In the genomic region with DNA sequence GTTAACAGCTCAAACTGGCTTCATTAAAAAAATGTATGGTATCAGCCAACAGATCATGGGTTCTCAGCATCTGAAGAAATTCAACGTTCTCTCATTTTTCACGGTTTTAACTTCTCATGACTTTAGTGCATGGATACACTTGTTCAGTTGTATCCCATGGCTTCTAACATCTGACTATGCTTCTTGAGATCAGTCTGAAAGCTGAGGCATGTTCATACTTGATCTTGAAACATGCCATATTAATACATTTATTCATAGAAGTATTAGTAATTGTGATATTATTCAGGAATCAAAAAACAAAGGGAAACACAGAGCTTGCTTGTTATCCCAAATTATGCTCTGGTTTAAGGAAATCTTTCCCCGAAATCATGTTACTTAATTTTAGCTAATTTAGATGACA, we compare ENCODE assay signal across 28 cellular contexts.
"Had no signal": no experiment of that assay in that cellular context is flagged by ENCODE, and none has a peak within 500 bp of the region (broad histone marks: within the 10 kb centered on the region; RNA-seq: fewer than 3 reads in every experiment).

No MANE protein-coding gene starts in this region.

- H3K9me3 ChIP-seq: ovary, psoas muscle, right lobe of liver, sigmoid colon, thoracic aorta, thyroid gland, upper lobe of left lung, vagina had no signal

- H3K4me1 ChIP-seq: neural progenitor cell, parathyroid adenoma, psoas muscle, right lobe of liver, sigmoid colon, stomach, thyroid gland, tibial nerve, upper lobe of left lung, vagina had no signal

- H3K27me3 ChIP-seq: neural progenitor cell, ovary, right lobe of liver, sigmoid colon, stomach, thyroid gland, tibial nerve, upper lobe of left lung, vagina had no signal

- H3K79me2 ChIP-seq: parathyroid adenoma had no signal

- H3K27ac ChIP-seq: neural progenitor cell, ovary, parathyroid adenoma, psoas muscle, right lobe of liver, sigmoid colon, stomach, thoracic aorta, thyroid gland, tibial nerve, upper lobe of left lung, vagina had no signal

- H3K36me3 Mint-ChIP-seq: natural killer cell; stimulated activated effector memory CD8-positive, alpha-beta T cell treated with anti-CD3 and anti-CD28 coated beads, Interleukin-12 subunit alpha, Interleukin-12 subunit beta, amount 100 ng/mL, for 72 hours; stimulated activated naive B cell treated with anti-CD40 and anti-IgM and Interleukin-4, amounts not matched to agents 10 μg/mL and 1 μg/mL and 100 μg/mL, for 72 hours had no signal

- H3K27me3 Mint-ChIP-seq: stimulated activated naive B cell treated with anti-CD40 and anti-IgM and Interleukin-4, amounts not matched to agents 10 μg/mL and 1 μg/mL and 100 μg/mL, for 72 hours; stimulated activated naive CD8-positive, alpha-beta T cell treated with anti-CD3 and anti-CD28 coated beads, Interleukin-15, Interleukin-2, amounts not matched to agents 100 ng/mL and 50 ng/mL, for 24 hours had no signal

- H3K9ac ChIP-seq: neural progenitor cell, parathyroid adenoma had no signal

- H3K4me3 ChIP-seq: neural progenitor cell, ovary, psoas muscle, right lobe of liver, sigmoid colon, stomach, thoracic aorta, thyroid gland, tibial nerve, upper lobe of left lung, vagina had no signal

- H3K4me1 Mint-ChIP-seq: natural killer cell; nephron; stimulated activated effector memory CD8-positive, alpha-beta T cell treated with anti-CD3 and anti-CD28 coated beads, Interleukin-12 subunit alpha, Interleukin-12 subunit beta, amount 100 ng/mL, for 72 hours; stimulated activated naive B cell treated with anti-CD40 and anti-IgM and Interleukin-4, amounts not matched to agents 10 μg/mL and 1 μg/mL and 100 μg/mL, for 72 hours had no signal

- H3K4me2 ChIP-seq: neural progenitor cell had no signal

- DNase-seq: natural killer cell; occipital lobe; ovary; posterior cingulate gyrus; psoas muscle; right cardiac atrium; right lobe of liver; sigmoid colon; small intestine; stimulated activated CD4-positive, alpha-beta T cell treated with anti-CD3 and anti-CD28 coated beads, Interleukin-15, amount 100 ng/mL, for 24 hours; stimulated activated CD4-positive, alpha-beta T cell treated with anti-CD3 and anti-CD28 coated beads, Interleukin-2, amount 100 ng/mL, for 24 hours; stimulated activated CD4-positive, alpha-beta T cell treated with anti-CD3 and anti-CD28 coated beads, Interleukin-2, amount 100 ng/mL, for 48 hours; stimulated activated CD4-positive, alpha-beta T cell treated with anti-CD3 and anti-CD28 coated beads, Interleukin-4, amount 100 ng/mL, for 24 hours; stimulated activated naive B cell treated with anti-CD40 and anti-IgM and Interleukin-4, amounts not matched to agents 10 μg/mL and 1 μg/mL and 100 μg/mL, for 72 hours; stimulated activated naive CD4-positive, alpha-beta T cell treated with Interleukin-2 at 50 U/mL for 16 hours; stomach; thyroid gland; trophoblast cell; upper lobe of left lung had no signal

- ATAC-seq: natural killer cell; psoas muscle; right cardiac atrium; right lobe of liver; stimulated activated effector memory CD8-positive, alpha-beta T cell treated with anti-CD3 and anti-CD28 coated beads, Interleukin-12 subunit alpha, Interleukin-12 subunit beta, amount 100 ng/mL, for 72 hours; stimulated activated naive B cell treated with anti-CD40 and anti-IgM and Interleukin-4, amounts not matched to agents 10 μg/mL and 1 μg/mL and 100 μg/mL, for 72 hours had no signal

- H3K4me3 Mint-ChIP-seq: natural killer cell; nephron; neural progenitor cell; stimulated activated effector memory CD8-positive, alpha-beta T cell treated with anti-CD3 and anti-CD28 coated beads, Interleukin-12 subunit alpha, Interleukin-12 subunit beta, amount 100 ng/mL, for 72 hours; stimulated activated naive B cell treated with anti-CD40 and anti-IgM and Interleukin-4, amounts not matched to agents 10 μg/mL and 1 μg/mL and 100 μg/mL, for 72 hours; stimulated activated naive CD8-positive, alpha-beta T cell treated with anti-CD3 and anti-CD28 coated beads, Interleukin-15, Interleukin-2, amounts not matched to agents 100 ng/mL and 50 ng/mL, for 24 hours had no signal

- H2AFZ ChIP-seq: neural progenitor cell, parathyroid adenoma had no signal

- H3K27ac Mint-ChIP-seq: natural killer cell; nephron; neural progenitor cell; progenitor cell of endocrine pancreas; stimulated activated effector memory CD8-positive, alpha-beta T cell treated with anti-CD3 and anti-CD28 coated beads, Interleukin-12 subunit alpha, Interleukin-12 subunit beta, amount 100 ng/mL, for 72 hours; stimulated activated naive B cell treated with anti-CD40 and anti-IgM and Interleukin-4, amounts not matched to agents 10 μg/mL and 1 μg/mL and 100 μg/mL, for 72 hours; stimulated activated naive CD8-positive, alpha-beta T cell treated with anti-CD3 and anti-CD28 coated beads, Interleukin-15, Interleukin-2, amounts not matched to agents 100 ng/mL and 50 ng/mL, for 24 hours had no signal

- H3K36me3 ChIP-seq: neural progenitor cell, ovary, right lobe of liver, sigmoid colon, stomach, thoracic aorta, thyroid gland, tibial nerve, upper lobe of left lung, vagina had no signal
